Comparison of ENCODE assay signal across 8 cellular contexts in the genomic region with DNA sequence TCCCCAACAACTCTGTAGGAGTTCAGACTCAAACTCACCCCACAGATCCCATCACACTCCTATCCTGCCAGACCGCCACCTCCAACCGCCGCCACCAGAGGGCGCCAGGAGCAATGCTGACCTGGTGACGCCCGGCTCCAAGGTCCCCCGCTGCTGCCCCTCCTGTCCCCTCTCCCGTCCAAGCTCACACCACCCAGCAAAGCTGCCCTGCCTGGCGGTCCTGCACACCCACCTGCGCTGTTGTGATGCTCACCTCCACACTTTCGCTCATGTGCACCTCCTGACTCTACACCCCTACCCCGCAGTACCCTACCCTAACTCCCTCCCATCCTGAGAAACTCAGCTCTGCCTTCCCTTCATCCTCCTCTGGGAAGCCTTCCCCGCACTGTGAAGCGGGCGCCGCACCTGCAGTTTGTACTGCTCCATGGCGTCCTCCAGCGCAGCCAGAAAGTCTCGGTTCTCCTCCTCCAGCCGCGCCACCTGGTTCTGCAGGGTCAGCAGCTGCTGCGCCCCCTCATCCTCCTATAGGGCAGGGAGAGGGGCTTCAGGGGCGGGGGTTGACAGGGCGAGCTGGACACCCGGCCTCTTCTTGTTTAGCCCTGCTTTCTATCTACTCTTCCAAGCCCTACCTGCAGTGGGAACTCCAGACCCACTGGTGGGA. TPM values are rescaled to one million over a fixed set of nuclear protein-coding genes. Genes with fewer than 3 reads are reported as not detected.
DNase-seq lines count a peak whose midpoint lies in the region; ATAC-seq and TF ChIP-seq lines count a peak whose summit lies in the region.

No MANE protein-coding gene starts in this region.

- H3K9me3 Mint-ChIP-seq in MCF 10A (ENCODE audit: unreplicated experiment): no peaks in the 10 kb centered on the region
- no peaks in the 10 kb centered on the region for H3K9me3 Mint-ChIP-seq in immature natural killer cell

- no peaks in the 10 kb centered on the region for H3K4me1 Mint-ChIP-seq in MCF 10A (ENCODE audit: insufficient read depth, unreplicated experiment)
- H3K4me1 Mint-ChIP-seq in immature natural killer cell: peaks cover 0 to 3% of the 10 kb centered on the region in 2 donors

- intact Hi-C loops in MCF 10A (cut with micrococcal nuclease): loop anchor here (5.0 to 10.0 kb wide), 2 partner anchors 45 to 87 kb away; a partner anchor contains a TSS

- no peak overlapping the region for H3K4me3 ChIP-seq in GM12864 (ENCODE audit: low read depth, low read length)

- ATAC-seq in GM19324 (IDR thresholded peaks at IDR 0.05; ENCODE audit: low FRiP score, unreplicated experiment) (no peak), HG03097 (IDR thresholded peaks at IDR 0.05; ENCODE audit: low FRiP score, unreplicated experiment) (no peak)

- no peak for DNase-seq in GM12864 (ENCODE audit: low read depth)
- DNase-seq in Kasumi-1 (lab: John Stamatoyannopoulos, UW): peak; percentile 17 to 63
- peak; percentile 63 for DNase-seq in MCF 10A (ENCODE audit: unreplicated experiment)
- DNase-seq in immature natural killer cell: peak; percentile 44 to 53 (median 50)
- peak; percentile 29 to 59 for DNase-seq in stimulated activated CD4-positive, alpha-beta T cell treated with anti-CD3 and anti-CD28 coated beads, Interleukin-1b, Interleukin-23, amount 100 ng/mL, for 4 hours (ENCODE audit: low read depth in 2 of 2)

- TF ChIP-seq CTCF in GM12864 (IDR thresholded peaks at IDR 0.05; ENCODE audit: low read depth, low read length, missing control alignments): peak; percentile 93
- peak; percentile 99 for TF ChIP-seq CTCF in VCaP (conservative IDR thresholded peaks at IDR 0.05)
- TF ChIP-seq CTCF in MCF 10A (IDR thresholded peaks at IDR 0.05; ENCODE audit: unreplicated experiment): peak; percentile 88

- CTCF ChIA-PET in MCF 10A (lab: Yijun Ruan, JAX): interaction anchor here (0.5 to 2.8 kb wide), 29 partner anchors 11 to 1224 kb away, joined by 3 to 32 read pairs (median 4); no protein-coding TSS in a partner anchor

- POLR2A ChIA-PET in MCF 10A (lab: Yijun Ruan, JAX): interaction anchor here (1.8 kb wide), 1 partner anchor 15 kb away, joined by 5 read pairs; no protein-coding TSS in a partner anchor

- H3K27me3 Mint-ChIP-seq in MCF 10A (ENCODE audit: insufficient read depth, unreplicated experiment): no peaks in the 10 kb centered on the region
- peaks cover 0 to 2% (median 0%) of the 10 kb centered on the region in 3 donors for H3K27me3 Mint-ChIP-seq in immature natural killer cell (ENCODE audit: low read depth in 3 of 3)

- peak overlapping the region; percentile 17; the same call in 1 of the 2 replicates for H3K27ac ChIP-seq in VCaP

- no TSS peak for BruUV-seq in MCF 10A (replicated peaks; lab: Mats Ljungman, UMichigan)

- H3K36me3 Mint-ChIP-seq in MCF 10A (ENCODE audit: insufficient read depth, unreplicated experiment): no peaks in the 10 kb centered on the region
- H3K36me3 Mint-ChIP-seq in immature natural killer cell: no peaks in the 10 kb centered on the region

- H3K27ac Mint-ChIP-seq in MCF 10A (ENCODE audit: low read depth, unreplicated experiment): no peak overlapping the region
- H3K27ac Mint-ChIP-seq in immature natural killer cell: no peak overlapping the region

- H3K4me3 Mint-ChIP-seq in MCF 10A (ENCODE audit: unreplicated experiment): peak overlapping the region; percentile 27
- no peak overlapping the region for H3K4me3 Mint-ChIP-seq in immature natural killer cell

RNA-seq across cellular contexts. Expression of a gene that starts 7.9 kb away (rescaled TPM):
- total RNA-seq in MCF 10A (2022): 2.7 and 3.1 TPM in 2 replicates
- under 1 TPM in 1 of 3 donors, not detected in 2; 0.16 TPM for polyA plus RNA-seq in immature natural killer cell

RNA-seq across cellular contexts. Expression of a gene that starts 31.8 kb away (rescaled TPM):
- total RNA-seq in MCF 10A (2022): 0.09 and 0.17 TPM in 2 replicates
- not detected for polyA plus RNA-seq in immature natural killer cell

RNA-seq across cellular contexts. Expression of a gene that starts 43.2 kb away (rescaled TPM):
- 3.4 and 3.9 TPM in 2 replicates for total RNA-seq in MCF 10A (2022)
- polyA plus RNA-seq in immature natural killer cell: 1 to 10 TPM; 3.1 to 5.9 (median 5.3) TPM

RNA-seq across cellular contexts. Expression of a gene that starts 43.3 kb away (rescaled TPM):
- total RNA-seq in MCF 10A (2022): 0.33 and 0.47 TPM in 2 replicates
- polyA plus RNA-seq in immature natural killer cell: under 1 TPM in 2 of 3 donors, not detected in 1; 0.16 to 0.46 TPM
